17 cellular contexts compared by ENCODE assay signal in genomic region chr10:15743443-15743842, GRCh38. TPM values are rescaled to one million over a fixed set of nuclear protein-coding genes. Genes with fewer than 3 reads are reported as not detected.
"Had no signal": no experiment of that assay in that cellular context is flagged by ENCODE, and none has a peak within 500 bp of the region (broad histone marks: within the 10 kb centered on the region; RNA-seq: fewer than 3 reads in every experiment).

No MANE protein-coding gene starts in this region.

- H3K9ac ChIP-seq: SK-N-SH had no signal

- FAIRE-seq: RCC 7860 had no signal

- H3K27ac ChIP-seq: RWPE1 had no signal

- H3K4me2 ChIP-seq: SK-N-SH had no signal

- H3K9me3 ChIP-seq: SK-N-SH had no signal

- DNase-seq: NCI-H1048, NCI-H1436 treated with DMSO at 0.1 percent for 48 hours, NCI-H1694, NCI-H187 treated with DMSO at 0.1 percent for 48 hours, NCI-H2081 treated with DMSO at 0.1 percent for 48 hours, NCI-H2227 treated with DMSO at 0.1 percent for 48 hours, NCI-H524, NCI-H748 treated with DMSO at 0.1 percent for 48 hours, SW 1271 had no signal

RNA-seq across cellular contexts. Expression of gene ITGA8, which starts 23.7 kb away (rescaled TPM):
- total RNA-seq: HT-29, LHCN-M2, MCF 10A, NCI-H460, SK-MEL-5 had no signal
- polyA plus RNA-seq: SK-N-SH had no signal
